ENCODE assay signal across 15 cellular contexts in the genomic region with DNA sequence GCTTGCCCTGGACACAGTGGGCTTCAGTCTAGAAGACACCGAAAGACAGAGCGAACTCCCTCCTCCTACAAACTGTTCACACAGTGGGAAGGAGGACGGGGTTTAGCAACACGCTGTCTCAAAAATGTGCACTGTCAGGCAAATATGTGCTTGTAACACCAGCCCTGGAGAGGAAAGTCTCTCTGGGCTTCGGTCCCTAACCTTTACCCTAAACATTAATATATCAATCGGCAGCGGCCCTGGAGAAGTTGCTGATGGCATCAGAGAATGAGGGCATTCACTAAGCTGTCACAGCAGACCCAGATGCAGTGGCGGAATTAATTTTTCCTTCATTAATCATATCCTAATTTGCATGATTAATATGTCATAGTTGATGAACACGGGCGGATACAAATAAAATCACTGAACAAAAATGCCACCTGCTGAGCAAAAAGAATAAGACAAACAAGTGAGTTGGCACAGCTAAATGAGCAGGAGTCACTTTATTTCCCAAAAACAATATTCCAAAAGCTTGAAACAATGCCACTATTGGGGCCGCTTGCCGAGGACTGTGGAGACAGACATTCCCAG. TPM values are rescaled to one million over a fixed set of nuclear protein-coding genes. Genes with fewer than 3 reads are reported as not detected.
DNase-seq lines count a peak whose midpoint lies in the region; ATAC-seq and TF ChIP-seq lines count a peak whose summit lies in the region.
"Had no signal": no experiment of that assay in that cellular context is flagged by ENCODE, and none has a peak within 500 bp of the region (broad histone marks: within the 10 kb centered on the region; RNA-seq: fewer than 3 reads in every experiment).

No MANE protein-coding gene starts in this region.

- DNase-seq in astrocyte of the cerebellum (ENCODE audit: low read depth), result peak; percentile 29
- DNase-seq in left lung, result no peak
- no peak for DNase-seq in stomach
- no peak for DNase-seq in neuronal stem cell (ENCODE audit: low spot score)
- DNase-seq in heart left ventricle, result no peak
- DNase-seq: activated CD4-positive, alpha-beta T cell treated with anti-CD3 and anti-CD28 coated beads, Interleukin-2, amount 50 U/mL, for 1 hour; activated naive CD8-positive, alpha-beta T cell treated with anti-CD3 and anti-CD28 coated beads, Interleukin-2, amount 10 ng/mL, durations not matched to agents 7 days and 5 days; activated T-cell treated with anti-CD3 and anti-CD28 coated beads, Interleukin-2, amount 50 U/mL, for 24 hours; DMS153; NCI-H1436; stimulated activated CD4-positive, alpha-beta T cell treated with anti-CD3 and anti-CD28 coated beads, Interleukin-12 subunit alpha, Interleukin-12 subunit beta, amount 100 ng/mL, for 4 hours; stimulated activated naive CD8-positive, alpha-beta T cell treated with anti-CD3 and anti-CD28 coated beads, Interleukin-15, amount 100 ng/mL, for 72 hours had no signal

- H3K9me3 ChIP-seq in left lung, result no peaks in the 10 kb centered on the region
- no peaks in the 10 kb centered on the region for H3K9me3 ChIP-seq in stomach
- H3K9me3 ChIP-seq in neuronal stem cell (replicated peaks in 1 of 2; ENCODE audit: control insufficient read depth in 2 of 2, insufficient read depth in 1 of 2, low read depth in 1 of 2, low read length in 2 of 2), result no peaks in the 10 kb centered on the region
- H3K9me3 ChIP-seq in heart left ventricle, result no peaks in the 10 kb centered on the region
- H3K9me3 ChIP-seq: BLaER1 treated with 17β-estradiol and CSF1 and Interleukin-3, amounts not matched to agents 10 nM and 100 nM had no signal

- no peak overlapping the region for H3K4me3 ChIP-seq in astrocyte of the cerebellum (ENCODE audit: low read depth, low read length)
- H3K4me3 ChIP-seq in left lung, result no peak overlapping the region
- H3K4me3 ChIP-seq in stomach, result no peak overlapping the region
- H3K4me3 ChIP-seq in neuronal stem cell (ENCODE audit: low read length in 2 of 2), result no peak overlapping the region
- H3K4me3 ChIP-seq in heart left ventricle, result no peak overlapping the region
- H3K4me3 ChIP-seq: BLaER1 treated with 17β-estradiol and CSF1 and Interleukin-3, amounts not matched to agents 10 nM and 100 nM had no signal

- no peak overlapping the region for H2BK120ac ChIP-seq in neuronal stem cell (ENCODE audit: low read depth, low read length)

- no peaks in the 10 kb centered on the region for H3K79me1 ChIP-seq in neuronal stem cell (ENCODE audit: low read depth, low read length)

- no peak overlapping the region for H3K27ac ChIP-seq in left lung
- H3K27ac ChIP-seq in stomach, result peak overlapping the region in 4 of 5 donors; percentile 33 to 44 (median 41)
- H3K27ac ChIP-seq in neuronal stem cell (replicated peaks; ENCODE audit: low read length), result no peak overlapping the region
- H3K27ac ChIP-seq in heart left ventricle, result no peak overlapping the region
- H3K27ac ChIP-seq: BLaER1 treated with 17β-estradiol and CSF1 and Interleukin-3, amounts not matched to agents 10 nM and 100 nM had no signal

- H3K23ac ChIP-seq in neuronal stem cell (ENCODE audit: low read depth, low read length, poor library complexity), result no peak overlapping the region

- no peak overlapping the region for H3K14ac ChIP-seq in neuronal stem cell (ENCODE audit: low read length)

- 65 to 74% (median 71%) methylated on average over 12 of the region's 12 CpGs for WGBS in stomach, 5 donors
- WGBS in neuronal stem cell (ENCODE audit: extremely low coverage in 2 of 2, insufficient read length in 2 of 2, insufficient replicate concordance in 1 of 2), 2 donors, result no CpG with 5 or more reads among the region's 12 CpGs
- 77 to 85% (median 81%) methylated on average over 12 of the region's 12 CpGs for WGBS in heart left ventricle, 4 donors

- no peak overlapping the region for H2BK12ac ChIP-seq in neuronal stem cell (ENCODE audit: low read length)

- in situ Hi-C loops in astrocyte of the cerebellum (cut with HindIII; ENCODE audit: low sequenced_read_pairs), result no loop called here

- no peak overlapping the region for H2BK5ac ChIP-seq in neuronal stem cell (ENCODE audit: low read length)

- H3K4me2 ChIP-seq in neuronal stem cell (ENCODE audit: insufficient read depth, low read length, poor library complexity, severe bottlenecking), result no peak overlapping the region
- H3K4me2 ChIP-seq: BLaER1 treated with 17β-estradiol and CSF1 and Interleukin-3, amounts not matched to agents 10 nM and 100 nM had no signal

- no peak overlapping the region for H3K4ac ChIP-seq in neuronal stem cell (ENCODE audit: low read length)

- H4K91ac ChIP-seq in neuronal stem cell (ENCODE audit: low read depth, low read length, poor library complexity), result no peak overlapping the region

- TF ChIP-seq POLR2A in stomach (IDR thresholded peaks at IDR 0.05) (no peak), heart left ventricle (IDR thresholded peaks at IDR 0.05) (no peak)

- no peak overlapping the region for H2AK5ac ChIP-seq in neuronal stem cell (ENCODE audit: low read depth, low read length)

- TF ChIP-seq EP300 in Ishikawa (IDR thresholded peaks at IDR 0.05; ENCODE audit: borderline replicate concordance), result 0 out of 2 replicates have a peak, but pooled peaks have one; percentile 33
- TF ChIP-seq EP300 in stomach (IDR thresholded peaks at IDR 0.05), result no peak

- peak; percentile 31 for ATAC-seq in left lung
- no peak for ATAC-seq in GM19455 (IDR thresholded peaks at IDR 0.05; ENCODE audit: unreplicated experiment)
- ATAC-seq in heart left ventricle, result no peak
- ATAC-seq: stimulated activated naive CD8-positive, alpha-beta T cell treated with anti-CD3 and anti-CD28 coated beads, Interleukin-15, amount 100 ng/mL, for 72 hours had no signal

- TF ChIP-seq RAD21 in Ishikawa (IDR thresholded peaks at IDR 0.05; ENCODE audit: low read depth), result no peak

- intact Hi-C loops in left lung (cut with DNase I) (no loop called here), stomach (cut with DNase I; ENCODE audit: low total_unique reads) (no loop called here), heart left ventricle (cut with DNase I) (loop anchor here in 1 of 10 donors (10.0 kb wide), 1 partner anchor 92 kb away; no protein-coding TSS in a partner anchor)

- H3K9ac ChIP-seq in neuronal stem cell (ENCODE audit: low read depth, low read length, poor library complexity), result no peak overlapping the region
- H3K9ac ChIP-seq: BLaER1 treated with 17β-estradiol and CSF1 and Interleukin-3, amounts not matched to agents 10 nM and 100 nM had no signal

- no peak overlapping the region for H3K18ac ChIP-seq in neuronal stem cell (ENCODE audit: low read length)

- H2BK15ac ChIP-seq in neuronal stem cell (ENCODE audit: low read length), result no peak overlapping the region

- H2AFZ ChIP-seq in neuronal stem cell (ENCODE audit: low read length), result no peak overlapping the region

- no peaks in the 10 kb centered on the region for H3K4me1 ChIP-seq in left lung
- H3K4me1 ChIP-seq in stomach, result peaks cover 0 to 2% (median under 1%) of the 10 kb centered on the region in 4 donors
- no peaks in the 10 kb centered on the region for H3K4me1 ChIP-seq in neuronal stem cell (ENCODE audit: control insufficient read depth in 2 of 2, insufficient read depth in 1 of 2, low read depth in 1 of 2, low read length in 2 of 2)
- peaks cover 0 to 13% (median 6%) of the 10 kb centered on the region in 12 donors for H3K4me1 ChIP-seq in heart left ventricle

- TF ChIP-seq CTCF in astrocyte of the cerebellum (IDR thresholded peaks at IDR 0.05; ENCODE audit: low read depth, low read length, missing control alignments) (no peak), left lung (IDR thresholded peaks at IDR 0.05) (no peak), stomach (IDR thresholded peaks at IDR 0.05) (no peak), heart left ventricle (IDR thresholded peaks at IDR 0.05) (no peak)

- peaks cover 0 to 11% of the 10 kb centered on the region in 2 donors for H3K27me3 ChIP-seq in left lung
- H3K27me3 ChIP-seq in stomach, result peaks cover 0 to 40% (median 0%) of the 10 kb centered on the region in 3 donors
- peaks cover 0 to 30% (median 0%) of the 10 kb centered on the region in 3 experiments for H3K27me3 ChIP-seq in neuronal stem cell (ENCODE audit: control insufficient read depth in 3 of 3, insufficient read depth in 3 of 3, low read depth in 1 of 3, low read length in 3 of 3)
- H3K27me3 ChIP-seq in heart left ventricle, result peaks cover 0 to 18% (median 3%) of the 10 kb centered on the region in 9 donors
- H3K27me3 ChIP-seq: BLaER1 treated with 17β-estradiol and CSF1 and Interleukin-3, amounts not matched to agents 10 nM and 100 nM had no signal

- H3K36me3 ChIP-seq in left lung, result no peaks in the 10 kb centered on the region
- H3K36me3 ChIP-seq in stomach, result no peaks in the 10 kb centered on the region
- H3K36me3 ChIP-seq in neuronal stem cell (replicated peaks in 1 of 2; ENCODE audit: control insufficient read depth in 2 of 2, insufficient read depth in 2 of 2, low read length in 2 of 2), result no peaks in the 10 kb centered on the region
- no peaks in the 10 kb centered on the region for H3K36me3 ChIP-seq in heart left ventricle
- H3K36me3 ChIP-seq: BLaER1 treated with 17β-estradiol and CSF1 and Interleukin-3, amounts not matched to agents 10 nM and 100 nM had no signal

- no peak overlapping the region for H4K8ac ChIP-seq in neuronal stem cell (ENCODE audit: low read depth, low read length)

TF ChIP-seq in Ishikawa, 13 proteins besides CTCF, POLR2A, EP300 and RAD21:
- TF ChIP-seq TCF12 (IDR thresholded peaks at IDR 0.05; ENCODE audit: low read depth), result no peak
- no peak for TF ChIP-seq NFIC (IDR thresholded peaks at IDR 0.05)
- no peak for TF ChIP-seq ZBTB7A (IDR thresholded peaks at IDR 0.05; ENCODE audit: low read depth)
- TF ChIP-seq TEAD4 (IDR thresholded peaks at IDR 0.05), result peak; percentile 19; the same call in 1 of the 2 replicates
- no peak for TF ChIP-seq FOXM1 (IDR thresholded peaks at IDR 0.05; ENCODE audit: borderline replicate concordance, low read depth)
- no peak for TF ChIP-seq CREB1 (IDR thresholded peaks at IDR 0.05; ENCODE audit: low read depth)

RNA-seq across cellular contexts. Expression of gene INSIG1, which starts 45.2 kb away (rescaled TPM):
- total RNA-seq in left lung (100 to 1,000 TPM in 1 of 2 donors, 10 to 100 TPM in 1; 64.9 to 170 TPM), stomach (10 to 100 TPM in 4 of 5 donors, 1 to 10 TPM in 1; 9.9 to 65.2 (median 42.2) TPM), heart left ventricle (10 to 100 TPM in 7 of 9 donors, 1 to 10 TPM in 2; 7.9 to 24.5 (median 13.3) TPM)
- polyA plus RNA-seq in stomach (10 to 100 TPM; 24.5 to 37.9 (median 30.5) TPM), heart left ventricle (10 to 100 TPM in 1 of 2 donors, 1 to 10 TPM in 1; 5.2 to 22.3 TPM)
- 183 TPM for polyA plus RNA-seq in neuronal stem cell (2013, experiment 1 of 2)
- 199 TPM for polyA plus RNA-seq in neuronal stem cell (2013, experiment 2 of 2)

Comparison
In these comparisons a context has a peak if more than half of its experiments do, and no peak if none do; other contexts are left out.
1. H3K27ac ChIP-seq: peak in stomach (4 of 5); none in left lung (0 of 2), neuronal stem cell (single experiment) and heart left ventricle (0 of 12).